ENCODE assay signal across 1 cellular context in the genomic region with DNA sequence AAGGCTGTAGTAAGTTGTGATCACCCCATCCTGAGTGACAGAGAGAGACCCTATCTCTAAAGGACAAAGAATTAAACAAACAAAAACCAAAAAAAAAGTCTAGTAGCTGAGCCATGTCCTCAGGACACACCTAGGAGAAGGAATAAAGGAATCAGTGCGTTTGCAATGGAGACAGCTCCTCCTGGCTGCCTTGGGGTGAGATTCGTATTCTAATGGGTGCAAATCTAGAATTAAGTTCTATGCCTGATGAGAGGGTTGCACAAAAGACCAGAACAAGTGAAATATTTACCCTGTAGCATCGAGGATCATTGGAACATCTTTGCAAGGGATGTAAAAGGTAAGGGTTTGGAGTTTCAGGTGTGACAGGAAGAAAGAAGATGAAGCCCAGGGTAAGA.
TF ChIP-seq lines count a peak whose summit lies in the region.

No MANE protein-coding gene starts in this region.

TF ChIP-seq in GM23338, 12 proteins besides CTCF, POLR2A, EP300 and RAD21 (continued from another document):
- TF ChIP-seq, protein P1, sequence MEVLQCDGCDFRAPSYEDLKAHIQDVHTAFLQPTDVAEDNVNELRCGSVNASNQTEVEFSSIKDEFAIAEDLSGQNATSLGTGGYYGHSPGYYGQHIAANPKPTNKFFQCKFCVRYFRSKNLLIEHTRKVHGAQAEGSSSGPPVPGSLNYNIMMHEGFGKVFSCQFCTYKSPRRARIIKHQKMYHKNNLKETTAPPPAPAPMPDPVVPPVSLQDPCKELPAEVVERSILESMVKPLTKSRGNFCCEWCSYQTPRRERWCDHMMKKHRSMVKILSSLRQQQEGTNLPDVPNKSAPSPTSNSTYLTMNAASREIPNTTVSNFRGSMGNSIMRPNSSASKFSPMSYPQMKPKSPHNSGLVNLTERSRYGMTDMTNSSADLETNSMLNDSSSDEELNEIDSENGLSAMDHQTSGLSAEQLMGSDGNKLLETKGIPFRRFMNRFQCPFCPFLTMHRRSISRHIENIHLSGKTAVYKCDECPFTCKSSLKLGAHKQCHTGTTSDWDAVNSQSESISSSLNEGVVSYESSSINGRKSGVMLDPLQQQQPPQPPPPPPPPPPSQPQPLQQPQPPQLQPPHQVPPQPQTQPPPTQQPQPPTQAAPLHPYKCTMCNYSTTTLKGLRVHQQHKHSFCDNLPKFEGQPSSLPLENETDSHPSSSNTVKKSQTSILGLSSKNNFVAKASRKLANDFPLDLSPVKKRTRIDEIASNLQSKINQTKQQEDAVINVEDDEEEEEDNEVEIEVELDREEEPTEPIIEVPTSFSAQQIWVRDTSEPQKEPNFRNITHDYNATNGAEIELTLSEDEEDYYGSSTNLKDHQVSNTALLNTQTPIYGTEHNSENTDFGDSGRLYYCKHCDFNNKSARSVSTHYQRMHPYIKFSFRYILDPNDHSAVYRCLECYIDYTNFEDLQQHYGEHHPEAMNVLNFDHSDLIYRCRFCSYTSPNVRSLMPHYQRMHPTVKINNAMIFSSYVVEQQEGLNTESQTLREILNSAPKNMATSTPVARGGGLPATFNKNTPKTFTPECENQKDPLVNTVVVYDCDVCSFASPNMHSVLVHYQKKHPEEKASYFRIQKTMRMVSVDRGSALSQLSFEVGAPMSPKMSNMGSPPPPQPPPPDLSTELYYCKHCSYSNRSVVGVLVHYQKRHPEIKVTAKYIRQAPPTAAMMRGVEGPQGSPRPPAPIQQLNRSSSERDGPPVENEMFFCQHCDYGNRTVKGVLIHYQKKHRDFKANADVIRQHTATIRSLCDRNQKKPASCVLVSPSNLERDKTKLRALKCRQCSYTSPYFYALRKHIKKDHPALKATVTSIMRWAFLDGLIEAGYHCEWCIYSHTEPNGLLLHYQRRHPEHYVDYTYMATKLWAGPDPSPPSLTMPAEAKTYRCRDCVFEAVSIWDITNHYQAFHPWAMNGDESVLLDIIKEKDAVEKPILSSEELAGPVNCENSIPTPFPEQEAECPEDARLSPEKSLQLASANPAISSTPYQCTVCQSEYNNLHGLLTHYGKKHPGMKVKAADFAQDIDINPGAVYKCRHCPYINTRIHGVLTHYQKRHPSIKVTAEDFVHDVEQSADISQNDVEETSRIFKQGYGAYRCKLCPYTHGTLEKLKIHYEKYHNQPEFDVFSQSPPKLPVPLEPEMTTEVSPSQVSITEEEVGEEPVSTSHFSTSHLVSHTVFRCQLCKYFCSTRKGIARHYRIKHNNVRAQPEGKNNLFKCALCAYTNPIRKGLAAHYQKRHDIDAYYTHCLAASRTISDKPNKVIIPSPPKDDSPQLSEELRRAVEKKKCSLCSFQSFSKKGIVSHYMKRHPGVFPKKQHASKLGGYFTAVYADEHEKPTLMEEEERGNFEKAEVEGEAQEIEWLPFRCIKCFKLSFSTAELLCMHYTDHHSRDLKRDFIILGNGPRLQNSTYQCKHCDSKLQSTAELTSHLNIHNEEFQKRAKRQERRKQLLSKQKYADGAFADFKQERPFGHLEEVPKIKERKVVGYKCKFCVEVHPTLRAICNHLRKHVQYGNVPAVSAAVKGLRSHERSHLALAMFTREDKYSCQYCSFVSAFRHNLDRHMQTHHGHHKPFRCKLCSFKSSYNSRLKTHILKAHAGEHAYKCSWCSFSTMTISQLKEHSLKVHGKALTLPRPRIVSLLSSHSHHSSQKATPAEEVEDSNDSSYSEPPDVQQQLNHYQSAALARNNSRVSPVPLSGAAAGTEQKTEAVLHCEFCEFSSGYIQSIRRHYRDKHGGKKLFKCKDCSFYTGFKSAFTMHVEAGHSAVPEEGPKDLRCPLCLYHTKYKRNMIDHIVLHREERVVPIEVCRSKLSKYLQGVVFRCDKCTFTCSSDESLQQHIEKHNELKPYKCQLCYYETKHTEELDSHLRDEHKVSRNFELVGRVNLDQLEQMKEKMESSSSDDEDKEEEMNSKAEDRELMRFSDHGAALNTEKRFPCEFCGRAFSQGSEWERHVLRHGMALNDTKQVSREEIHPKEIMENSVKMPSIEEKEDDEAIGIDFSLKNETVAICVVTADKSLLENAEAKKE (CRISPR knock-in tag; IDR thresholded peaks at IDR 0.05), result no peak
- TF ChIP-seq STAT1 (IDR thresholded peaks at IDR 0.05; ENCODE audit: unreplicated experiment) (no peak), ZNF331 (CRISPR knock-in tag; IDR thresholded peaks at IDR 0.05; ENCODE audit: low read depth) (no peak), EZH2 (IDR thresholded peaks at IDR 0.05; ENCODE audit: low read depth, unreplicated experiment) (no peak), CREB1 (CRISPR knock-in tag; IDR thresholded peaks at IDR 0.05; ENCODE audit: low read depth) (no peak), JUNB (IDR thresholded peaks at IDR 0.05; ENCODE audit: unreplicated experiment) (no peak)
